Comparison of ENCODE assay signal across 13 cellular contexts in genomic region chr6:71388068-71388744, GRCh38.
A peak's percentile ranks its signal among the peaks of the same experiment; 100 is the strongest.
DNase-seq lines count a peak whose midpoint lies in the region; ATAC-seq, FAIRE-seq and TF ChIP-seq lines count a peak whose summit lies in the region.
"Had no signal": no experiment of that assay in that cellular context is flagged by ENCODE, and none has a peak within 500 bp of the region (broad histone marks: within the 10 kb centered on the region; RNA-seq: fewer than 3 reads in every experiment).

No MANE protein-coding gene starts in this region.

- H3K4me3 ChIP-seq in bronchial epithelial cell (ENCODE audit: low read depth, low read length) (no peak overlapping the region), thyroid gland (replicated peaks in 1 of 3) (no peak overlapping the region)
- H3K4me3 ChIP-seq: skin epidermis, testis had no signal

- no peak for TF ChIP-seq POLR2A in thyroid gland (IDR thresholded peaks at IDR 0.05)

- DNase-seq in bronchial epithelial cell (ENCODE audit: low read depth) (peak; percentile 55), thyroid gland (no peak), germinal center (ENCODE audit: low spot score) (no peak), hepatic stellate cell (ENCODE audit: low spot score) (no peak), globus pallidus (ENCODE audit: low spot score) (no peak)
- DNase-seq: activated CD4-positive, alpha-beta T cell treated with anti-CD3 and anti-CD28 coated beads for 48 hours; Kasumi-1; NCI-H2081; T-helper 1 cell; testis had no signal

- intact Hi-C loops in thyroid gland (cut with DNase I): no loop called here

- H3K27ac ChIP-seq in thyroid gland: peak overlapping the region; percentile 11 to 35 (median 27)
- H3K27ac ChIP-seq: testis had no signal

- no peak for FAIRE-seq in bronchial epithelial cell (lab: Jason Lieb, UNC)

- WGBS in thyroid gland, 2 donors: 91 to 98% methylated on average over 1 of the region's 1 CpG

- peaks cover 22 to 45% of the 10 kb centered on the region in 2 donors for H3K4me1 ChIP-seq in thyroid gland
- H3K4me1 ChIP-seq: testis had no signal

- H3K9me3 ChIP-seq in thyroid gland: no peaks in the 10 kb centered on the region
- H3K9me3 ChIP-seq: testis had no signal

- TF ChIP-seq CTCF in bronchial epithelial cell (IDR thresholded peaks at IDR 0.05; ENCODE audit: insufficient read depth, low read length, severe bottlenecking) (no peak), thyroid gland (IDR thresholded peaks at IDR 0.05) (no peak)

- H3K27me3 ChIP-seq in bronchial epithelial cell (ENCODE audit: control insufficient read depth, insufficient read depth, low read length): no peaks in the 10 kb centered on the region
- no peaks in the 10 kb centered on the region for H3K27me3 ChIP-seq in thyroid gland
- H3K27me3 ChIP-seq: testis had no signal

- no peaks in the 10 kb centered on the region for H3K36me3 ChIP-seq in bronchial epithelial cell (ENCODE audit: control insufficient read depth, insufficient read depth, low read length)
- peaks cover 0 to 3% of the 10 kb centered on the region in 2 donors for H3K36me3 ChIP-seq in thyroid gland

- ATAC-seq in GM19438 (IDR thresholded peaks at IDR 0.05; ENCODE audit: low read depth, unreplicated experiment) (peak; percentile 61), HG03175 (IDR thresholded peaks at IDR 0.05; ENCODE audit: unreplicated experiment) (peak; percentile 67)
